Comparison of ENCODE assay signal across 22 cellular contexts in the genomic region with DNA sequence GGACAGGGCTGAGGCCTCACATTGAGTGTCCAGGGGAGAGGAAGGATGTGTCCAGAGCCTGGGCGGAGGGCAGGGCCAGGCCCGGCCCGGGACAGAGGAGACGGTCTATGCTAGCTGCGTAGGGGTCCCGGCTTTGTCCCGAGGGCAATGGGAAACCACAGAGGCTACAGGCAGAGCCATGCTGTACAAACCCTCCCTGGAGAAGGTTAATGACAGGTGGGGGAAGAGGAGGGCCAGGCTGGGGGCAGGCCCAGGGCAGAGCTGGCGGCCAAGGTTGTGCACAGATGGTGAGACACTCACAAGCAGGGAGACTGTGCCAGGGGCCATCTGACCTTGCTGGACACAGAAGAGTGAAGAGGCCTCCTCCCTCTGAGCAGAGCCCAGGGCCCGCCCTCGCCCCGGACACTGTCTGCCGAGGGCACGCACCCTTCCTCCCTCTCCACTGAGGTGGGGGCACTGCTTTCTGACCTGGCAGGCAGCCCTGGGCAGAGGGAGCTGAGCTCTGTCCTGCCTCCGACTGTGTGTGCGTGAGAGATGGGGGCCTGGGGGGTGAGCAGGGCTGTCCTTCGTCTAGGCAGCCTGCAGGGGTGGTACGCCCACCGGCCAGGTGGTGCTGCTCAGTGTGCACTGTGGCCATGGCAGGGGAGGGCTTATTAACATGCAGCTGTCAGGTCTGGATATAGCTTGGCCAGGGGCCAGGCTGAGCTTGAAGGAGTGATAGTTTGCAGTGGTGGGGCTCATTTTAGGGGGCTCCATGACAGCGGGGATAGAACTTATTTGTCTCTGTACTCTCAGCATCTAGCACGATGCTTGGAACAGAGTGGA.
DNase-seq lines count a peak whose midpoint lies in the region; ATAC-seq and TF ChIP-seq lines count a peak whose summit lies in the region.
"Had no signal": no experiment of that assay in that cellular context is flagged by ENCODE, and none has a peak within 500 bp of the region (broad histone marks: within the 10 kb centered on the region; RNA-seq: fewer than 3 reads in every experiment).

No MANE protein-coding gene starts in this region.

- no peaks in the 10 kb centered on the region for H3K79me2 ChIP-seq in SK-N-SH (ENCODE audit: insufficient read depth)

- no peak overlapping the region for H3K4me2 ChIP-seq in SK-N-SH
- H3K4me2 ChIP-seq: PC-9 had no signal

- peaks cover 31% of the 10 kb centered on the region for H3K4me1 Mint-ChIP-seq in nephron

- H3K4me1 ChIP-seq in SK-N-SH (ENCODE audit: control insufficient read depth in 1 of 2, insufficient read depth in 2 of 2, low read depth in 1 of 2, low read length in 1 of 2): peaks cover 0 to 28% of the 10 kb centered on the region in 2 experiments; a peak in 1 of 4 replicates
- H3K4me1 ChIP-seq: ascending aorta, tibial artery had no signal

- no peaks in the 10 kb centered on the region for H3K9me3 ChIP-seq in SK-N-SH
- H3K9me3 ChIP-seq: ascending aorta, MG63, tibial artery had no signal

- no peaks in the 10 kb centered on the region for H4K20me1 ChIP-seq in SK-N-SH (ENCODE audit: insufficient read depth)

- CTCF ChIA-PET in SK-N-SH (lab: Yijun Ruan, JAX): no interaction called here
- CTCF ChIA-PET in GM10248 (lab: Yijun Ruan, JAX): no interaction called here

- H3F3A ChIP-seq in SK-N-SH (replicated peaks; ENCODE audit: insufficient read depth): peaks cover 3% of the 10 kb centered on the region

- POLR2A ChIA-PET in SK-N-SH (lab: Yijun Ruan, JAX): no interaction called here
- POLR2A ChIA-PET in GM10248 (lab: Yijun Ruan, JAX): no interaction called here

- no peaks in the 10 kb centered on the region for H3K9me3 Mint-ChIP-seq in nephron

- WGBS in SK-N-SH (ENCODE audit: low lambda C conversion rate): 67% methylated on average over 9 of the region's 20 CpGs

- no peak overlapping the region for H3K9ac ChIP-seq in SK-N-SH

- no peak overlapping the region for H2AFZ ChIP-seq in SK-N-SH (ENCODE audit: low read depth)
- H2AFZ ChIP-seq: PC-9 had no signal

- TF ChIP-seq RAD21 in SK-N-SH (IDR thresholded peaks at IDR 0.05; ENCODE audit: low read length): 0 out of 2 replicates have a peak, but pooled peaks have one; percentile 4

- no peak for TF ChIP-seq EP300 in SK-N-SH (IDR thresholded peaks at IDR 0.05; ENCODE audit: borderline replicate concordance in 1 of 2, low read depth in 1 of 2, low read length in 1 of 2)

- H3K36me3 ChIP-seq in SK-N-SH (replicated peaks in 1 of 2; ENCODE audit: control insufficient read depth in 1 of 2, insufficient read depth in 2 of 2, low read length in 1 of 2): no peaks in the 10 kb centered on the region
- H3K36me3 ChIP-seq: ascending aorta, MG63, tibial artery had no signal

- no peaks in the 10 kb centered on the region for H3K27me3 ChIP-seq in SK-N-SH (ENCODE audit: insufficient read depth)
- H3K27me3 ChIP-seq: ascending aorta, MG63 had no signal

- TF ChIP-seq CTCF in SK-N-SH (IDR thresholded peaks at IDR 0.05) (no peak), nephron (IDR thresholded peaks at IDR 0.05; ENCODE audit: unreplicated experiment in 3 of 3) (no peak), GM10248 (IDR thresholded peaks at IDR 0.05; ENCODE audit: control extremely low read depth, extremely low read depth, low read depth, missing control alignments) (no peak)

- ATAC-seq in GM21526 (IDR thresholded peaks at IDR 0.05; ENCODE audit: low FRiP score, unreplicated experiment): no peak
- no peak for ATAC-seq in HG02759 (IDR thresholded peaks at IDR 0.05; ENCODE audit: unreplicated experiment)
- ATAC-seq: sciatic nerve had no signal

- H3K27ac ChIP-seq in SK-N-SH (ENCODE audit: low read depth in 2 of 2, low read length in 1 of 2): peak overlapping the region in 1 of 2 experiments; percentile 64; a peak in 2 of 4 replicates
- H3K27ac ChIP-seq: ascending aorta, PC-9, tibial artery had no signal

- peaks cover 11% of the 10 kb centered on the region for H3K27me3 Mint-ChIP-seq in nephron (ENCODE audit: low read depth)

- no peaks in the 10 kb centered on the region for H3K36me3 Mint-ChIP-seq in nephron (ENCODE audit: low read depth)

- H3K4me3 ChIP-seq in SK-N-SH (ENCODE audit: low read depth in 2 of 2, low read length in 1 of 2): no peak overlapping the region
- H3K4me3 ChIP-seq: ascending aorta, MG63, PC-9, tibial artery had no signal

- H3K9me2 ChIP-seq in SK-N-SH: no peaks in the 10 kb centered on the region

- peak overlapping the region in 2 of 3 experiments; percentile 35 to 44 for H3K4me3 Mint-ChIP-seq in nephron
- H3K4me3 Mint-ChIP-seq: dendritic cell treated with granulocyte-macrophage colony-stimulating factor and Interleukin-4, amounts not matched to agents 40 ng/mL and 50 ng/mL, for 4 days had no signal

- peak overlapping the region; percentile 68 to 71 (median 70) for H3K27ac Mint-ChIP-seq in nephron
- H3K27ac Mint-ChIP-seq: activated T-helper 2 cell treated with anti-CD3 and anti-CD28 coated beads, Interferon-gamma antibody, Interleukin-2, Interleukin-4, amounts not matched to agents 10 μg/mL and 5 μg/mL and 100 μg/mL, durations not matched to agents 14 hours and 24 hours and 36 hours; dendritic cell treated with granulocyte-macrophage colony-stimulating factor and Interleukin-4, amounts not matched to agents 40 ng/mL and 50 ng/mL, for 4 days had no signal

- DNase-seq in NCI-H146 (lab: John Stamatoyannopoulos, UW) (peak; percentile 18), NCI-H146 treated with DMSO at 0.1 percent for 48 hours (lab: John Stamatoyannopoulos, UW; ENCODE audit: unreplicated experiment) (no peak), NCI-H1092 treated with DMSO at 0.1 percent for 48 hours (lab: John Stamatoyannopoulos, UW) (peak; percentile 75), SK-N-SH (peak; percentile 67), GM10248 (ENCODE audit: extremely low spot score) (no peak)
- DNase-seq: activated CD4-positive, CD25-positive, alpha-beta regulatory T cell; EL; erythroblast; glutamatergic neuron; MG63; NCI-H446 treated with DMSO at 0.1 percent for 48 hours; PC-9; stimulated activated CD4-positive, alpha-beta T cell treated with anti-CD3 and anti-CD28 coated beads, Interleukin-2, amount 100 ng/mL, for 48 hours; stimulated activated CD8-positive, alpha-beta memory T cell treated with anti-CD3 and anti-CD28 coated beads, Interleukin-4, amount 100 ng/mL, for 48 hours; tibial artery had no signal

TF ChIP-seq in SK-N-SH, 30 proteins besides CTCF, POLR2A, EP300 and RAD21:
- TF ChIP-seq MXI1 (IDR thresholded peaks at IDR 0.05; ENCODE audit: low read depth, low read length) (0 out of 2 replicates have a peak, but pooled peaks have one; percentile 12), EZH2phosphoT487 (IDR thresholded peaks at IDR 0.05; ENCODE audit: borderline replicate concordance, low read depth) (no peak)

Comparison
In these comparisons a context has a peak if more than half of its experiments do, and no peak if none do; other contexts are left out.
1. DNase-seq: peak in NCI-H146 (single experiment), NCI-H1092 treated with DMSO at 0.1 percent for 48 hours (single experiment) and SK-N-SH (single experiment); none in NCI-H146 treated with DMSO at 0.1 percent for 48 hours (single experiment) and GM10248 (single experiment).